ENCODE assay signal across 8 cellular contexts in the genomic region with DNA sequence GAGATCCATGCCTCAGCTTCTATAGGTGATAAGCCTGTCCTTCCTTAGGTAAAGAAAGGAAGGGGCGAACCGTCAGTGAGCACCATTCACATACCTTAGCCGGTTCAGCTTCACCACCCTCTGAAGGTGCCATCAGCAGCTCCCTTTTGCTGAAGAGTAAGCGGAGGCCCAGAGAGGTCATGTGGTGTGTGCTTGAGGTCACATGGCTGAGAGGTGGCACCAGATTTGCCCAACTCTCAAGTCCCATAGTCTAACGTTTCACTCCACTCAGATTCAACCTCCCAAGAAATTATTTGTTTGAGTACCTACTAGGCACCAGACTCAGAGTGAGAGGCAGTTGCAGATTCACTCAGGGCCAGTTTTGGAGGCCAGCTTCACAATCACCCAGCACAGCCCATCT. TPM values are rescaled to one million over a fixed set of nuclear protein-coding genes. Genes with fewer than 3 reads are reported as not detected.
"Had no signal": no experiment of that assay in that cellular context is flagged by ENCODE, and none has a peak within 500 bp of the region (broad histone marks: within the 10 kb centered on the region; RNA-seq: fewer than 3 reads in every experiment).

No MANE protein-coding gene starts in this region.

- FAIRE-seq: K562 had no signal

- H3K27ac ChIP-seq: GM23248, HL-60 had no signal

- H3K9ac ChIP-seq: GM23248 had no signal

- H3K4me3 ChIP-seq: GM23248, K562 had no signal

- ATAC-seq: K562 had no signal

- DNase-seq: GM23248, GOT3, H7, HCEC 1CT, IMR-90 had no signal

- H2AFZ ChIP-seq: GM23248 had no signal

RNA-seq across cellular contexts. Expression of gene RSPO4, which starts 18.5 kb away (rescaled TPM):
- total RNA-seq: GM23248, H4, IMR-90, K562 had no signal
- polyA plus RNA-seq: IMR-90 had no signal
